In the genomic region with DNA sequence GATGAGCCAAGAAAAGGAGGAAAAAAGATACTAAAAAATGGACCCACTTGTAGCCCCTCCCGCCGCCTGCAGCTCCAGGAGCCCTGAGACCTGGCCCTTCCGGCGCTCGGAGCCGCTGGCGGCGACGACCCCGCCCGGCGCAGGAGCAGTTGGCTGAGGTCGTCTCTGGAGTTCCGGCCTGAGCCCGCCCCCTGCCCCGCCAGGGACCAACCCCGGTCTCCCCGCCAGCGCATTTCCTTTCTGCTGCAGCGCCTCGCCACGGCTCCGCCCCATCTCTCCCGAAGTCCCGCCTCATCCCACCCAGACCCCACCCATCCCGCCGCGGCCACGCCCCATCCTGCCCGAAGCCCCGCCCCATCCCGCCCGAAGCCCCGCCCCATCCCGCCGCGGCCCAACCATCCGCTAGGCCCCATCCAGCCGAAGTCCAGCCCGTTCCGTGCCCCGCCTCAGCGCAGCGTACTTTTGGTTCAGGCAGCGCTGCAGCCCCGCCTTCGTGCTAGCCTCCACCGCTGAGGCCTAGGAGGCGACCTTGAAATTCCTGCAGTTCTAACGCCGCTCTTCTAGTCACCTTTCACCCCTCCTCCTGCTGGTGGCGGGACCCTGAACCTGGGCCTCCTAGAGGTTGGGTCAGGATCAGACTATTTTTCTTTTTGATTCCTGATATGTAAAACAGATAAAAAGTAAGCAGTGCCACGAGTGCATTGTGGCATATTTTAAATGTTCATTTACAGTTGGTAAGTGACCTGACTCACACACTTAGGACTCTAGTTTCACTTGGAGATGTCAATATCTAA, we compare ENCODE assay signal across 8 cellular contexts. TPM values are rescaled to one million over a fixed set of nuclear protein-coding genes. Genes with fewer than 3 reads are reported as not detected.
DNase-seq lines count a peak whose midpoint lies in the region; ATAC-seq and TF ChIP-seq lines count a peak whose summit lies in the region.

A gene with protein sequence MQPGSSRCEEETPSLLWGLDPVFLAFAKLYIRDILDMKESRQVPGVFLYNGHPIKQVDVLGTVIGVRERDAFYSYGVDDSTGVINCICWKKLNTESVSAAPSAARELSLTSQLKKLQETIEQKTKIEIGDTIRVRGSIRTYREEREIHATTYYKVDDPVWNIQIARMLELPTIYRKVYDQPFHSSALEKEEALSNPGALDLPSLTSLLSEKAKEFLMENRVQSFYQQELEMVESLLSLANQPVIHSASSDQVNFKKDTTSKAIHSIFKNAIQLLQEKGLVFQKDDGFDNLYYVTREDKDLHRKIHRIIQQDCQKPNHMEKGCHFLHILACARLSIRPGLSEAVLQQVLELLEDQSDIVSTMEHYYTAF (minus strand): TSS at position 132 of the 794 bp plus-strand sequence. CDS start 590 bp downstream, outside the sequence.

- DNase-seq in AML-193 (lab: John Stamatoyannopoulos, UW) (peak; percentile 93 to 96), NCI-H510A (lab: John Stamatoyannopoulos, UW) (peak; percentile 96), chondrocyte (ENCODE audit: low spot score) (peak; percentile 98), kidney glomerular epithelial cell (lab: John Stamatoyannopoulos, UW) (peak; percentile 95)
- DNase-seq in activated CD4-positive, alpha-beta T cell treated with anti-CD3 and anti-CD28 coated beads for 24 hours (ENCODE audit: low read depth in 2 of 2), result peak; percentile 91 to 94
- DNase-seq in stimulated activated CD4-positive, alpha-beta T cell treated with anti-CD3 and anti-CD28 coated beads, Interleukin-1b, Interleukin-23, amount 100 ng/mL, for 1 hour (ENCODE audit: low read depth in 2 of 2), result peak; percentile 84 to 92

- peak within 1 kb of the TSS; percentile 99 for H3K27ac Mint-ChIP-seq in chondrocyte (ENCODE audit: unreplicated experiment)

- peak; percentile 93 for TF ChIP-seq POLR2A in GM19099 (IDR thresholded peaks at IDR 0.05; ENCODE audit: extremely low read depth, insufficient read length, low read depth)

- peaks cover 35% of the 10 kb centered on the region for H3K4me1 Mint-ChIP-seq in chondrocyte (ENCODE audit: low read depth)

- no peaks in the 10 kb centered on the region for H3K36me3 Mint-ChIP-seq in chondrocyte (ENCODE audit: low read depth)

- no peaks in the 10 kb centered on the region for H3K27me3 Mint-ChIP-seq in chondrocyte (ENCODE audit: low read depth)

- no peaks in the 10 kb centered on the region for H3K9me3 Mint-ChIP-seq in chondrocyte (ENCODE audit: low read depth)

- peak; percentile 45 for TF ChIP-seq CTCF in chondrocyte (IDR thresholded peaks at IDR 0.05)

- peak; percentile 96 for ATAC-seq in HG03432 (IDR thresholded peaks at IDR 0.05; ENCODE audit: unreplicated experiment)

- H3K4me3 Mint-ChIP-seq in chondrocyte (ENCODE audit: unreplicated experiment), result peak within 1 kb of the TSS; percentile 92

RNA-seq across cellular contexts. Expression of the gene that starts here (rescaled TPM):
- 15.8 to 22.5 TPM (median 20.4 TPM) in 3 replicates for total RNA-seq in chondrocyte

Comparison
In these comparisons a context has a peak if more than half of its experiments do, and no peak if none do; other contexts are left out.
1. Peak in every context shown above with its lines: DNase-seq and ATAC-seq.